ENCODE assay signal across 17 cellular contexts in the genomic region with DNA sequence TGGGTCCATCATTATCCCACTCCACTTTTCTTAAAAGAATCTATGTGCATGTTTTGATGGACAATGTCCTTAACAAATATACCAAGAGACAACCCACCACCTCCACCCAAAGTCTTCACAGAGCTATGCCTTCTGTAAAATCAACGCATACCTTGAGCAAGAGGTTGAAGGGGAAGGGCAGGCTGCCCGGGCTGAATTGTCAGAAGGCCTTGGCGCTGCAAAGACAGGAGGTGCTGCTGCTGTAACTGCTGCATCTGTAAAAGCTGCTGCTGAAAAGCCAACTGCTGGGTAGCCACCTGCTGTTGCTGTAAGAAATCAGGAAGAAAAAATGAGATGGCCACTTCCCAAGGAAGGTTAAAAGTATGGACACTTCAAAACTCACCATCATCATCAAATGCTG.
A peak's percentile ranks its signal among the peaks of the same experiment; 100 is the strongest.
DNase-seq lines count a peak whose midpoint lies in the region; ATAC-seq, FAIRE-seq and TF ChIP-seq lines count a peak whose summit lies in the region.
"Had no signal": no experiment of that assay in that cellular context is flagged by ENCODE, and none has a peak within 500 bp of the region (broad histone marks: within the 10 kb centered on the region; RNA-seq: fewer than 3 reads in every experiment).

No MANE protein-coding gene starts in this region.

- H3K27ac ChIP-seq in mesendoderm (ENCODE audit: low read depth, low read length) = no peak overlapping the region
- peak overlapping the region; percentile 20 for H3K27ac ChIP-seq in stomach smooth muscle (ENCODE audit: low read length)
- H3K27ac ChIP-seq: PC-9 had no signal

- H3K27me3 Mint-ChIP-seq in activated naive CD4-positive, alpha-beta T cell treated with anti-CD3 and anti-CD28 coated beads for 36 hours (ENCODE audit: low read depth) = no peaks in the 10 kb centered on the region

- H3K9ac ChIP-seq in mesendoderm (ENCODE audit: low read length) = no peak overlapping the region
- no peak overlapping the region for H3K9ac ChIP-seq in stomach smooth muscle (ENCODE audit: low read length in 2 of 2)

- TF ChIP-seq CTCF in bronchial epithelial cell (IDR thresholded peaks at IDR 0.05; ENCODE audit: insufficient read depth, low read length, severe bottlenecking) = no peak

- H2BK15ac ChIP-seq in mesendoderm (replicated peaks; ENCODE audit: low read depth) = no peak overlapping the region

- no peak overlapping the region for H2BK120ac ChIP-seq in mesendoderm (ENCODE audit: low read depth, low read length)

- no peak overlapping the region for H2AK5ac ChIP-seq in mesendoderm (ENCODE audit: low read length)

- no peak for ATAC-seq in GM21360 (IDR thresholded peaks at IDR 0.05; ENCODE audit: unreplicated experiment)
- ATAC-seq: activated CD4-positive, CD25-positive, alpha-beta regulatory T cell treated with anti-CD3 and anti-CD28 coated beads, Interleukin-2, amount 50 U/mL, for 24 hours; activated T-cell treated with anti-CD3 and anti-CD28 coated beads, Interleukin-2, amount 50 U/mL, for 4 hours; sciatic nerve had no signal

- intact Hi-C loops in activated naive CD4-positive, alpha-beta T cell treated with anti-CD3 and anti-CD28 coated beads for 36 hours (cut with micrococcal nuclease) = loop anchor here (1.0 kb wide), 2 partner anchors 35 to 274 kb away; no protein-coding TSS in a partner anchor

- FAIRE-seq in bronchial epithelial cell (lab: Jason Lieb, UNC) = peak; percentile 28

- H3K4me3 ChIP-seq in bronchial epithelial cell (ENCODE audit: low read depth, low read length) (no peak overlapping the region), mesendoderm (ENCODE audit: low read length) (no peak overlapping the region), stomach smooth muscle (ENCODE audit: low read length in 2 of 2) (peak overlapping the region in 1 of 2 donors; percentile 24)
- H3K4me3 ChIP-seq: PC-9 had no signal

- H3K27me3 ChIP-seq in bronchial epithelial cell (ENCODE audit: control insufficient read depth, insufficient read depth, low read length) = no peaks in the 10 kb centered on the region
- H3K27me3 ChIP-seq in mesendoderm (ENCODE audit: insufficient read depth, low read length, poor library complexity) = no peaks in the 10 kb centered on the region
- H3K27me3 ChIP-seq in stomach smooth muscle (ENCODE audit: control insufficient read depth in 1 of 2, insufficient read depth in 2 of 2, low read length in 2 of 2) = no peaks in the 10 kb centered on the region

- H3K79me2 ChIP-seq in mesendoderm (ENCODE audit: control insufficient read depth, insufficient read depth, low read length) = no peaks in the 10 kb centered on the region

- H3K23ac ChIP-seq in mesendoderm (ENCODE audit: low read length) = no peak overlapping the region

- no peaks in the 10 kb centered on the region for H3K9me3 ChIP-seq in stomach smooth muscle (ENCODE audit: control insufficient read depth in 2 of 2, low read length in 2 of 2)

- H4K8ac ChIP-seq in mesendoderm (ENCODE audit: low read depth, low read length) = no peak overlapping the region

- no peak overlapping the region for H3K4me2 ChIP-seq in mesendoderm (ENCODE audit: low read length)
- H3K4me2 ChIP-seq: PC-9 had no signal

- peak overlapping the region; percentile 33 for H3K27ac Mint-ChIP-seq in activated naive CD4-positive, alpha-beta T cell treated with anti-CD3 and anti-CD28 coated beads for 36 hours

- no peak overlapping the region for H4K5ac ChIP-seq in mesendoderm (ENCODE audit: low read length)

- WGBS in mesendoderm (ENCODE audit: extremely low coverage, insufficient coverage, low lambda C conversion rate) = no CpG with 5 or more reads among the region's 3 CpGs

- DNase-seq in activated naive CD4-positive, alpha-beta T cell treated with anti-CD3 and anti-CD28 coated beads for 36 hours = no peak
- no peak for DNase-seq in activated naive CD4-positive, alpha-beta T cell treated with anti-CD3 and anti-CD28 coated beads, Interleukin-2, amount 50 U/mL, for 16 hours
- DNase-seq in bronchial epithelial cell (ENCODE audit: low read depth) (no peak), mesendoderm (peak; percentile 45), GM19238 (ENCODE audit: insufficient read length, low spot score) (no peak)
- DNase-seq in effector CD4-positive, alpha-beta T cell = no peak
- DNase-seq: activated T-cell treated with anti-CD3 and anti-CD28 coated beads, Interleukin-2, amount 50 U/mL, for 4 hours; GDM1; KBM-7; kidney glomerular epithelial cell; NCI-H1417 treated with DMSO at 0.1 percent for 48 hours; NCI-H446 treated with DMSO at 0.1 percent for 48 hours; PC-9 had no signal

- H3K4ac ChIP-seq in mesendoderm (ENCODE audit: low read depth, low read length) = no peak overlapping the region

- no peak overlapping the region for H3K56ac ChIP-seq in mesendoderm (ENCODE audit: low read length)

- H3K36me3 Mint-ChIP-seq in activated naive CD4-positive, alpha-beta T cell treated with anti-CD3 and anti-CD28 coated beads for 36 hours (ENCODE audit: low read depth) = peaks cover 65% of the 10 kb centered on the region

- no peaks in the 10 kb centered on the region for H3K79me1 ChIP-seq in mesendoderm (ENCODE audit: low read length)

- CTCF ChIA-PET in activated naive CD4-positive, alpha-beta T cell treated with anti-CD3 and anti-CD28 coated beads for 36 hours (lab: Charles Lee) = no interaction called here

- H3K9me3 Mint-ChIP-seq in activated naive CD4-positive, alpha-beta T cell treated with anti-CD3 and anti-CD28 coated beads for 36 hours = no peaks in the 10 kb centered on the region
- H3K9me3 Mint-ChIP-seq: activated T-cell treated with anti-CD3 and anti-CD28 coated beads, Interleukin-2, amount 50 U/mL, for 4 hours had no signal

- no peak overlapping the region for H3K4me3 Mint-ChIP-seq in activated naive CD4-positive, alpha-beta T cell treated with anti-CD3 and anti-CD28 coated beads for 36 hours

- no peak overlapping the region for H3K18ac ChIP-seq in mesendoderm (ENCODE audit: low read length)

- H2BK5ac ChIP-seq in mesendoderm (ENCODE audit: low read length) = no peak overlapping the region

- H3K4me1 Mint-ChIP-seq in activated naive CD4-positive, alpha-beta T cell treated with anti-CD3 and anti-CD28 coated beads for 36 hours (ENCODE audit: low read depth) = peaks cover 92% of the 10 kb centered on the region

- H3K36me3 ChIP-seq in bronchial epithelial cell (ENCODE audit: control insufficient read depth, insufficient read depth, low read length) (peaks cover 8% of the 10 kb centered on the region), mesendoderm (ENCODE audit: control insufficient read depth, insufficient read depth, low read length) (no peaks in the 10 kb centered on the region), stomach smooth muscle (ENCODE audit: control insufficient read depth in 2 of 2, insufficient read depth in 2 of 2, low read length in 2 of 2) (peaks cover 22 to 36% of the 10 kb centered on the region in 2 donors)

- H3K4me1 ChIP-seq in mesendoderm (ENCODE audit: control insufficient read depth, low read depth, low read length) (peaks cover 16% of the 10 kb centered on the region), stomach smooth muscle (ENCODE audit: control insufficient read depth, insufficient read depth, low read length) (peaks cover 47% of the 10 kb centered on the region)
